In the genomic region with DNA sequence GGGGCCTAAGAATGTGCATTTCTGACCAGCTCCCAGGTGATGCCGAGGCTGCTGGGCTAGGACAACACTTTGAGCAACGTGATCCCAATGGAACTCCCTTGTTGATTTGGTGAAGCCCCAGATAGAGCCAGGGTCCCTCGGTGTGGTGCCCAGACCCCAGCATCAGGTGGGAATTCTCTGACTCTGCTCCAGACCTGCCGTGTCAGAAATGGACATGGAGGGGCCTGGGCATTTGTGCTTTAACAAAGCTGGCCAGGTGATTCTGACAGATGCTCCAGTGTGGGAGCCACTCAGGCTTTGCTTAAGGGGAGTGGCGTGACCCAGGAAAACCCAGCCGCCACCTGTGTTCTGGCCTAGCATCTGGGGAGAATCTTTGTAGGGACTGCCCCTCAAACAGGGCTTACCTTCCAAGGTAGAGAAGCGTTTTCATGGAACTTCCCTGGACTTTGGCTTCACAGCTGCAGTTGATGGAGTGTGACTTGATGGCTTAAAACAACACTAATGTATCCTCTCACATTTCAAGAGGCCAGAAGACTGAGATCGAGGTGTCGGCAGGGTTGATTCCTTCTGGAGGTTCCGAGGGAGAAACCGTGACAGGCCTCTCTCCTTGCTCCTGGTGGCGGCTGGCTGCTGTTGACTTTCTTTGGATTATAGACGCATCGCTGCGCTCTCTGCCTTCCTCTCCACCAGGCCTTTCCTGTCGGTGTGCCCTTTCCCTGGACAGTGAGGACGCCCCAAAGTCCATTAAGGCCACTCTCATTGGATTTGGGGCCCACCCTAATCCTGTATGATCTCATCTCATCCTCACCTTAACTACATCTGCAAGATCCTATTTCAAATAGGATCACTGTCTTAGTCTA, we compare ENCODE assay signal across 16 cellular contexts.
"Had no signal": no experiment of that assay in that cellular context is flagged by ENCODE, and none has a peak within 500 bp of the region (broad histone marks: within the 10 kb centered on the region; RNA-seq: fewer than 3 reads in every experiment).

No MANE protein-coding gene starts in this region.

- H3K27me3 ChIP-seq: gastroesophageal sphincter, ovary had no signal

- H3K36me3 ChIP-seq: gastroesophageal sphincter, ovary, tibial artery had no signal

- H3K4me3 ChIP-seq: gastroesophageal sphincter, ovary, skin epidermis, tibial artery had no signal

- DNase-seq: activated B cell treated with CpG ODN at 0.5 μM for 24 hours; activated CD4-positive, alpha-beta T cell treated with anti-CD3 and anti-CD28 coated beads, Interleukin-2, amount 10 ng/mL, durations not matched to agents 7 days and 5 days; activated naive CD4-positive, alpha-beta T cell treated with anti-CD3 and anti-CD28 coated beads for 36 hours; caudate nucleus; cortex of kidney; effector memory CD4-positive, alpha-beta T cell; kidney glomerular epithelial cell; mammary epithelial cell; SHP77 had no signal

- H3K27ac ChIP-seq: epithelial cell of prostate, gastroesophageal sphincter, ovary, skin epidermis, tibial artery had no signal

- ATAC-seq: gastroesophageal sphincter had no signal

- H3K9me3 ChIP-seq: ovary had no signal

- H3K4me1 Mint-ChIP-seq: activated B cell treated with CpG ODN at 0.5 μM for 24 hours; activated CD4-positive, alpha-beta T cell treated with anti-CD3 and anti-CD28 coated beads, Interleukin-2, amount 10 ng/mL, durations not matched to agents 7 days and 5 days had no signal

- H3K4me3 Mint-ChIP-seq: activated B cell treated with CpG ODN at 0.5 μM for 24 hours; activated CD4-positive, alpha-beta T cell treated with anti-CD3 and anti-CD28 coated beads, Interleukin-2, amount 10 ng/mL, durations not matched to agents 7 days and 5 days; activated naive CD4-positive, alpha-beta T cell treated with anti-CD3 and anti-CD28 coated beads for 36 hours; nephron; T-helper 1 cell treated with Interleukin-12 subunit alpha and Interleukin-12 subunit beta and Interleukin-4 antibody, amounts not matched to agents 30 μg/mL and 1 μg/mL, for 36 hours had no signal

- H3K4me1 ChIP-seq: tibial artery had no signal

- H3K27ac Mint-ChIP-seq: activated B cell treated with CpG ODN at 0.5 μM for 24 hours; activated CD4-positive, alpha-beta T cell treated with anti-CD3 and anti-CD28 coated beads, Interleukin-2, amount 10 ng/mL, durations not matched to agents 7 days and 5 days; activated naive CD4-positive, alpha-beta T cell treated with anti-CD3 and anti-CD28 coated beads for 36 hours; nephron; T-helper 1 cell treated with Interleukin-12 subunit alpha and Interleukin-12 subunit beta and Interleukin-4 antibody, amounts not matched to agents 30 μg/mL and 1 μg/mL, for 36 hours had no signal
